1 cellular context compared by ENCODE assay signal in the genomic region with DNA sequence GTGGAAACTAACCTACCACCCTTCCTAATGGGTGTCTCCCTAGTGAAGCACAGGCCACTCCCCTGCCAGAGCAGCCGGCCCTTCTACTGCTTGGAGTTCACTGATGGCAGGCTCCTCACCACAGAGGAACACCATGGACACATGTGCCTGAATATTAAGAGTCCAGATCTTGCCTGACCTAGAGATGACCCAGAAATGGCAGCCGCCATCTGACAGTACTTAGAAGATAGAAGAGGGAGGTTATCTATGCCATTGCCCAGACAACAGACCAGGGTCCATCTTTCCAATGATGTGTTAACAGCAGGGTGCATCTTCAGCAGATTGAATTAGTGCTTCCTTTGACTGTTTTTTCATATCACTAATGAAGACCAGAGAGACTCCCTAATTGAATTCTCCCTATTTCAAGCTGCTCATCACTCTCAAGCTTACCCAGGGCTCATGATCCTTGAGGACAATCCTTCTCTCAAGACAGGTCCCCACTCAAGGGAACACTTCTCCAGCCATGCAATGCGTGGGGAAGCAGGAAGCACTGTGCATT.
TF ChIP-seq lines count a peak whose summit lies in the region.

No MANE protein-coding gene starts in this region.

TF ChIP-seq in IMR-90, 13 proteins besides CTCF, POLR2A, EP300 and RAD21:
- TF ChIP-seq CHD1 (IDR thresholded peaks at IDR 0.05; ENCODE audit: low read depth, low read length) = no peak
- no peak for TF ChIP-seq MAFK (IDR thresholded peaks at IDR 0.05; ENCODE audit: low read depth, low read length)
- TF ChIP-seq, protein P1, sequence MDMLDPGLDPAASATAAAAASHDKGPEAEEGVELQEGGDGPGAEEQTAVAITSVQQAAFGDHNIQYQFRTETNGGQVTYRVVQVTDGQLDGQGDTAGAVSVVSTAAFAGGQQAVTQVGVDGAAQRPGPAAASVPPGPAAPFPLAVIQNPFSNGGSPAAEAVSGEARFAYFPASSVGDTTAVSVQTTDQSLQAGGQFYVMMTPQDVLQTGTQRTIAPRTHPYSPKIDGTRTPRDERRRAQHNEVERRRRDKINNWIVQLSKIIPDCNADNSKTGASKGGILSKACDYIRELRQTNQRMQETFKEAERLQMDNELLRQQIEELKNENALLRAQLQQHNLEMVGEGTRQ (IDR thresholded peaks at IDR 0.05; ENCODE audit: low read depth, low read length) = no peak
- no peak for TF ChIP-seq MAZ (IDR thresholded peaks at IDR 0.05; ENCODE audit: borderline replicate concordance, low read depth, low read length)
- no peak for TF ChIP-seq FOS (IDR thresholded peaks at IDR 0.05; ENCODE audit: low read depth, low read length)
- TF ChIP-seq SMC3 (IDR thresholded peaks at IDR 0.05; ENCODE audit: low read depth, low read length) = no peak
- no peak for TF ChIP-seq NFE2L2 (IDR thresholded peaks at IDR 0.05; ENCODE audit: low read depth, low read length)
- no peak for TF ChIP-seq MXI1 (IDR thresholded peaks at IDR 0.05; ENCODE audit: borderline replicate concordance, low read depth, low read length)
- no peak for TF ChIP-seq RCOR1 (IDR thresholded peaks at IDR 0.05; ENCODE audit: insufficient replicate concordance, low read length)
- TF ChIP-seq, protein P2, sequence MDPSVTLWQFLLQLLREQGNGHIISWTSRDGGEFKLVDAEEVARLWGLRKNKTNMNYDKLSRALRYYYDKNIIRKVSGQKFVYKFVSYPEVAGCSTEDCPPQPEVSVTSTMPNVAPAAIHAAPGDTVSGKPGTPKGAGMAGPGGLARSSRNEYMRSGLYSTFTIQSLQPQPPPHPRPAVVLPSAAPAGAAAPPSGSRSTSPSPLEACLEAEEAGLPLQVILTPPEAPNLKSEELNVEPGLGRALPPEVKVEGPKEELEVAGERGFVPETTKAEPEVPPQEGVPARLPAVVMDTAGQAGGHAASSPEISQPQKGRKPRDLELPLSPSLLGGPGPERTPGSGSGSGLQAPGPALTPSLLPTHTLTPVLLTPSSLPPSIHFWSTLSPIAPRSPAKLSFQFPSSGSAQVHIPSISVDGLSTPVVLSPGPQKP (IDR thresholded peaks at IDR 0.05; ENCODE audit: borderline replicate concordance, low read depth, low read length) = no peak
- no peak for TF ChIP-seq CEBPB (IDR thresholded peaks at IDR 0.05; ENCODE audit: low read depth, low read length)
- TF ChIP-seq BHLHE40 (IDR thresholded peaks at IDR 0.05; ENCODE audit: low read depth, low read length) = no peak
- no peak for TF ChIP-seq RFX5 (IDR thresholded peaks at IDR 0.05; ENCODE audit: low read depth, low read length)
